8 cellular contexts compared by ENCODE assay signal in the genomic region with DNA sequence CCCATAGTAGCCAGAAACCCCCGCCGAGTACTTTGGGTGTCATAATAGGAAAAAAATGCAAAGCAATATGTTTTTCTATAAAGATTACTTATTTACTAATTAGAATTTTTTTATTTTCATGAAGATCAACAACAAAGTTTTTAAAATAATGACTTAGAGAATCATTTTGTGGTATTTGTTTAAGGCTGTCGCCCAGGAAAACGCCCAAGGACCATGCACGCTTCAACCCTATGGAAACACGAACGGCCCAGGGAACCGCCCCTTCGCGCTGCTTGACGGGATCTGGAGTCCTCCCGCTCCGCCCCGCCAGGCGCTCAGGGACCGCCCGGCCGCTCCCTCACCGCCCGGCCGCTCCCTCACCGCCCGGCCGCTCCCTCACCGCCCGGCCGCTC. TPM values are rescaled to one million over a fixed set of nuclear protein-coding genes. Genes with fewer than 3 reads are reported as not detected.
DNase-seq lines count a peak whose midpoint lies in the region; ATAC-seq and TF ChIP-seq lines count a peak whose summit lies in the region.

No MANE protein-coding gene starts in this region.

- ATAC-seq in CD4-positive, CD25-positive, alpha-beta regulatory T cell (ENCODE audit: low read depth in 2 of 2), result peak; percentile 87 to 88
- ATAC-seq in GM21447 (IDR thresholded peaks at IDR 0.05; ENCODE audit: unreplicated experiment) (peak; percentile 82), heart right ventricle (peak; percentile 92 to 96 (median 95))

- peak overlapping the region; percentile 91 to 99 (median 96) for H3K4me3 Mint-ChIP-seq in CD4-positive, CD25-positive, alpha-beta regulatory T cell
- peak overlapping the region; percentile 96 for H3K4me3 Mint-ChIP-seq in activated T-helper 2 cell treated with anti-CD3 and anti-CD28 coated beads, Interferon-gamma antibody, Interleukin-2, Interleukin-4, amounts not matched to agents 10 μg/mL and 5 μg/mL and 100 μg/mL, durations not matched to agents 14 hours and 24 hours and 36 hours (ENCODE audit: low read depth)

- H3K4me3 ChIP-seq in CD4-positive, CD25-positive, alpha-beta regulatory T cell (ENCODE audit: low read depth, low read length), result peak overlapping the region; percentile 63
- H3K4me3 ChIP-seq in heart right ventricle (peak overlapping the region in 9 of 10 donors; percentile 10 to 100 (median 51)), smooth muscle cell (peak overlapping the region; percentile 54)

- peak overlapping the region; percentile 79 for H2AFZ ChIP-seq in smooth muscle cell (ENCODE audit: low read depth)

- H3K36me3 ChIP-seq in CD4-positive, CD25-positive, alpha-beta regulatory T cell (ENCODE audit: control insufficient read depth, insufficient read depth, low read length), result peaks cover 9% of the 10 kb centered on the region
- H3K36me3 ChIP-seq in heart right ventricle, result peaks cover 0 to 33% (median 8%) of the 10 kb centered on the region in 9 donors
- no peaks in the 10 kb centered on the region for H3K36me3 ChIP-seq in smooth muscle cell (ENCODE audit: low read depth)

- intact Hi-C loops in activated T-helper 2 cell treated with anti-CD3 and anti-CD28 coated beads, Interferon-gamma antibody, Interleukin-2, Interleukin-4, amounts not matched to agents 10 μg/mL and 5 μg/mL and 100 μg/mL, durations not matched to agents 14 hours and 24 hours and 36 hours (cut with micrococcal nuclease), result loop anchor here (1.0 to 10.0 kb wide), 3 partner anchors 15 to 318 kb away; a partner anchor contains a TSS
- intact Hi-C loops in heart right ventricle (cut with DNase I), result loop anchor here in 2 of 10 donors (2.0 to 10.0 kb wide), 3 partner anchors 14 to 70 kb away; no protein-coding TSS in a partner anchor

- no peaks in the 10 kb centered on the region for H3K27me3 ChIP-seq in CD4-positive, CD25-positive, alpha-beta regulatory T cell (ENCODE audit: control insufficient read depth, insufficient read depth, low read length)
- no peaks in the 10 kb centered on the region for H3K27me3 ChIP-seq in heart right ventricle
- H3K27me3 ChIP-seq in smooth muscle cell (ENCODE audit: low read depth), result no peaks in the 10 kb centered on the region

- peaks cover 7% of the 10 kb centered on the region for H4K20me1 ChIP-seq in smooth muscle cell (ENCODE audit: low read depth)

- peak overlapping the region; percentile 95 for H3K4me2 ChIP-seq in smooth muscle cell

- H3K27me3 Mint-ChIP-seq in CD4-positive, CD25-positive, alpha-beta regulatory T cell, result peaks cover 4% of the 10 kb centered on the region
- H3K27me3 Mint-ChIP-seq in activated T-helper 2 cell treated with anti-CD3 and anti-CD28 coated beads, Interferon-gamma antibody, Interleukin-2, Interleukin-4, amounts not matched to agents 10 μg/mL and 5 μg/mL and 100 μg/mL, durations not matched to agents 14 hours and 24 hours and 36 hours (ENCODE audit: low read depth), result no peaks in the 10 kb centered on the region

- peak overlapping the region; percentile 34 to 95 (median 94) for H3K27ac Mint-ChIP-seq in CD4-positive, CD25-positive, alpha-beta regulatory T cell
- H3K27ac Mint-ChIP-seq in activated T-helper 2 cell treated with anti-CD3 and anti-CD28 coated beads, Interferon-gamma antibody, Interleukin-2, Interleukin-4, amounts not matched to agents 10 μg/mL and 5 μg/mL and 100 μg/mL, durations not matched to agents 14 hours and 24 hours and 36 hours, result peak overlapping the region; percentile 96

- H3K4me1 ChIP-seq in CD4-positive, CD25-positive, alpha-beta regulatory T cell (ENCODE audit: control insufficient read depth, insufficient read depth, low read length, poor library complexity, severe bottlenecking), result peaks cover 14% of the 10 kb centered on the region
- H3K4me1 ChIP-seq in heart right ventricle (peaks cover 0 to 27% (median 20%) of the 10 kb centered on the region in 9 donors), smooth muscle cell (ENCODE audit: low read depth) (peaks cover 24% of the 10 kb centered on the region)

- H3F3A ChIP-seq in smooth muscle cell (ENCODE audit: low read depth), result no peaks in the 10 kb centered on the region

- WGBS in heart right ventricle, 2 donors, result 3 to 4% methylated on average over 14 to 21 of the region's 27 CpGs
- 5% methylated on average over 13 of the region's 27 CpGs for WGBS in smooth muscle cell (ENCODE audit: low lambda C conversion rate)

- DNase-seq in CD4-positive, CD25-positive, alpha-beta regulatory T cell, result peak in 1 of 3 donors; percentile 85
- DNase-seq in HUDEP-2 (lab: John Stamatoyannopoulos, UW; ENCODE audit: unreplicated experiment in 76 of 76), result peak in 65 of 76 experiments; percentile 16 to 98 (median 94)
- peak; percentile 98 to 99 for DNase-seq in SHP77 (lab: John Stamatoyannopoulos, UW)
- no peak for DNase-seq in activated T-helper 2 cell treated with anti-CD3 and anti-CD28 coated beads, Interferon-gamma antibody, Interleukin-2, Interleukin-4, amounts not matched to agents 10 μg/mL and 5 μg/mL and 100 μg/mL, durations not matched to agents 14 hours and 24 hours and 36 hours (ENCODE audit: low spot score)
- peak; percentile 94 for DNase-seq in heart right ventricle
- peak; percentile 83 for DNase-seq in smooth muscle cell (lab: John Stamatoyannopoulos, UW; ENCODE audit: unreplicated experiment)
- DNase-seq in GM19238 (ENCODE audit: insufficient read length, low spot score), result no peak

- H3K36me3 Mint-ChIP-seq in CD4-positive, CD25-positive, alpha-beta regulatory T cell, result peaks cover 3% of the 10 kb centered on the region
- H3K36me3 Mint-ChIP-seq in activated T-helper 2 cell treated with anti-CD3 and anti-CD28 coated beads, Interferon-gamma antibody, Interleukin-2, Interleukin-4, amounts not matched to agents 10 μg/mL and 5 μg/mL and 100 μg/mL, durations not matched to agents 14 hours and 24 hours and 36 hours (ENCODE audit: low read depth), result peaks cover 42% of the 10 kb centered on the region

- H3K9ac ChIP-seq in smooth muscle cell (ENCODE audit: low read depth), result no peak overlapping the region

- H3K4me1 Mint-ChIP-seq in CD4-positive, CD25-positive, alpha-beta regulatory T cell, result peaks cover 3 to 23% (median 16%) of the 10 kb centered on the region in 4 donors
- peaks cover 20% of the 10 kb centered on the region for H3K4me1 Mint-ChIP-seq in activated T-helper 2 cell treated with anti-CD3 and anti-CD28 coated beads, Interferon-gamma antibody, Interleukin-2, Interleukin-4, amounts not matched to agents 10 μg/mL and 5 μg/mL and 100 μg/mL, durations not matched to agents 14 hours and 24 hours and 36 hours (ENCODE audit: low read depth)

- TF ChIP-seq CTCF in heart right ventricle (IDR thresholded peaks at IDR 0.05), result no peak
- TF ChIP-seq CTCF in smooth muscle cell (IDR thresholded peaks at IDR 0.05; ENCODE audit: borderline replicate concordance, insufficient read depth, poor library complexity, severe bottlenecking), result no peak

- peak overlapping the region; percentile 90 for H3K27ac ChIP-seq in CD4-positive, CD25-positive, alpha-beta regulatory T cell (ENCODE audit: insufficient read depth, low read length, poor library complexity, severe bottlenecking)
- H3K27ac ChIP-seq in heart right ventricle (peak overlapping the region in 3 of 10 donors; percentile 35 to 60 (median 46)), smooth muscle cell (ENCODE audit: low read depth) (peak overlapping the region; percentile 48)

- H3K79me2 ChIP-seq in smooth muscle cell (ENCODE audit: low read depth), result peaks cover 36% of the 10 kb centered on the region

- H3K9me3 ChIP-seq in CD4-positive, CD25-positive, alpha-beta regulatory T cell (ENCODE audit: control insufficient read depth in 2 of 2, low read length in 2 of 2), result no peaks in the 10 kb centered on the region
- no peaks in the 10 kb centered on the region for H3K9me3 ChIP-seq in heart right ventricle
- no peaks in the 10 kb centered on the region for H3K9me3 ChIP-seq in smooth muscle cell (replicated peaks; ENCODE audit: low read depth)

- H3K9me3 Mint-ChIP-seq in CD4-positive, CD25-positive, alpha-beta regulatory T cell, result peaks cover 0 to 2% (median 0%) of the 10 kb centered on the region in 7 donors
- H3K9me3 Mint-ChIP-seq in activated T-helper 2 cell treated with anti-CD3 and anti-CD28 coated beads, Interferon-gamma antibody, Interleukin-2, Interleukin-4, amounts not matched to agents 10 μg/mL and 5 μg/mL and 100 μg/mL, durations not matched to agents 14 hours and 24 hours and 36 hours, result no peaks in the 10 kb centered on the region

RNA-seq across cellular contexts. Expression of a gene that starts 0.4 kb away (rescaled TPM):
- total RNA-seq in CD4-positive, CD25-positive, alpha-beta regulatory T cell, result 99.3 TPM
- 10 to 100 TPM; 29.4 to 35.4 (median 31.5) TPM for polyA plus RNA-seq in CD4-positive, CD25-positive, alpha-beta regulatory T cell
- 247 and 255 TPM in 2 replicates for total RNA-seq in activated T-helper 2 cell treated with anti-CD3 and anti-CD28 coated beads, Interferon-gamma antibody, Interleukin-2, Interleukin-4, amounts not matched to agents 10 μg/mL and 5 μg/mL and 100 μg/mL, durations not matched to agents 14 hours and 24 hours and 36 hours
- 10 to 100 TPM; 12.6 to 33.3 (median 18.8) TPM for total RNA-seq in heart right ventricle
- 10 to 100 TPM in 1 of 2 donors, 1 to 10 TPM in 1; 6.1 to 25.2 TPM for polyA plus RNA-seq in heart right ventricle
- 84.6 and 88.3 TPM in 2 replicates for total RNA-seq in smooth muscle cell
- 108 and 135 TPM in 2 replicates for polyA plus RNA-seq in smooth muscle cell

RNA-seq across cellular contexts. Expression of a gene that starts 38.9 kb away (rescaled TPM):
- total RNA-seq in CD4-positive, CD25-positive, alpha-beta regulatory T cell, result 1.2 TPM
- 1 to 10 TPM in 2 of 4 donors, under 1 TPM in 2; 0.42 to 2.3 (median 1.3) TPM for polyA plus RNA-seq in CD4-positive, CD25-positive, alpha-beta regulatory T cell
- total RNA-seq in activated T-helper 2 cell treated with anti-CD3 and anti-CD28 coated beads, Interferon-gamma antibody, Interleukin-2, Interleukin-4, amounts not matched to agents 10 μg/mL and 5 μg/mL and 100 μg/mL, durations not matched to agents 14 hours and 24 hours and 36 hours, result 22.7 and 23.0 TPM in 2 replicates
- 1 to 10 TPM; 3.1 to 8.6 (median 4.8) TPM for total RNA-seq in heart right ventricle
- polyA plus RNA-seq in heart right ventricle, result 10 to 100 TPM in 1 of 2 donors, 1 to 10 TPM in 1; 7.3 to 10.0 TPM
- total RNA-seq in smooth muscle cell, result 4.9 and 8.9 TPM in 2 replicates
- polyA plus RNA-seq in smooth muscle cell, result 8.0 and 10.5 TPM in 2 replicates

Comparison
In these comparisons a context has a peak if more than half of its experiments do, and no peak if none do; other contexts are left out.
1. DNase-seq: peak in HUDEP-2 (65 of 76), SHP77 (2 of 2), heart right ventricle (2 of 2) and smooth muscle cell (single experiment); none in activated T-helper 2 cell treated with anti-CD3 and anti-CD28 coated beads, Interferon-gamma antibody, Interleukin-2, Interleukin-4, amounts not matched to agents 10 μg/mL and 5 μg/mL and 100 μg/mL, durations not matched to agents 14 hours and 24 hours and 36 hours (single experiment) and GM19238 (single experiment).
2. Peak in every context shown above with its lines, with median percentiles within 50 percentile points of each other: ATAC-seq and H3K4me3 ChIP-seq.